ENCODE assay signal across 8 cellular contexts in genomic region chr2:9656270-9656766, GRCh38. TPM values are rescaled to one million over a fixed set of nuclear protein-coding genes. Genes with fewer than 3 reads are reported as not detected.
DNase-seq lines count a peak whose midpoint lies in the region; ATAC-seq and TF ChIP-seq lines count a peak whose summit lies in the region.

No MANE protein-coding gene starts in this region.

- H3K4me3 ChIP-seq in mesendoderm (ENCODE audit: low read length) (no peak overlapping the region), uterus (no peak overlapping the region)

- H3K36me3 Mint-ChIP-seq in activated T-helper 17 cell treated with anti-CD3 and anti-CD28 coated beads, Interleukin-2, amount 50 U/mL, for 72 hours (ENCODE audit: low read depth) = peaks cover 13% of the 10 kb centered on the region
- H3K36me3 Mint-ChIP-seq in type B pancreatic cell = no peaks in the 10 kb centered on the region

- H3K4me1 ChIP-seq in mesendoderm (ENCODE audit: control insufficient read depth, low read depth, low read length) (no peaks in the 10 kb centered on the region), uterus (no peaks in the 10 kb centered on the region)

- H3K4me2 ChIP-seq in mesendoderm (ENCODE audit: low read length) = no peak overlapping the region

- H4K5ac ChIP-seq in mesendoderm (ENCODE audit: low read length) = no peak overlapping the region

- H3K4me1 Mint-ChIP-seq in activated T-helper 17 cell treated with anti-CD3 and anti-CD28 coated beads, Interleukin-2, amount 50 U/mL, for 72 hours = peaks cover 32% of the 10 kb centered on the region
- peaks cover 33% of the 10 kb centered on the region for H3K4me1 Mint-ChIP-seq in type B pancreatic cell (ENCODE audit: unreplicated experiment)

- no peaks in the 10 kb centered on the region for H3K79me1 ChIP-seq in mesendoderm (ENCODE audit: low read length)

- no peak overlapping the region for H3K4ac ChIP-seq in mesendoderm (ENCODE audit: low read depth, low read length)

- no peaks in the 10 kb centered on the region for H3K9me3 ChIP-seq in uterus

- H3K27ac ChIP-seq in mesendoderm (ENCODE audit: low read depth, low read length) = no peak overlapping the region
- H3K27ac ChIP-seq in uterus = no peak overlapping the region

- TF ChIP-seq POLR2A in uterus (IDR thresholded peaks at IDR 0.05) = no peak

- H3K4me3 Mint-ChIP-seq in activated T-helper 17 cell treated with anti-CD3 and anti-CD28 coated beads, Interleukin-2, amount 50 U/mL, for 72 hours = peak overlapping the region; percentile 75
- H3K4me3 Mint-ChIP-seq in type B pancreatic cell = no peak overlapping the region

- H2BK5ac ChIP-seq in mesendoderm (ENCODE audit: low read length) = no peak overlapping the region

- H3K9ac ChIP-seq in mesendoderm (ENCODE audit: low read length) = no peak overlapping the region

- intact Hi-C loops in uterus (cut with DNase I; ENCODE audit: low total_unique reads) = no loop called here

- DNase-seq in NOMO-1 (lab: John Stamatoyannopoulos, UW; ENCODE audit: unreplicated experiment in 2 of 2) (peak; percentile 25 to 53), mesendoderm (peak; percentile 84), type B pancreatic cell (ENCODE audit: extremely low spot score, unreplicated experiment) (no peak), uterus (no peak)
- no peak for DNase-seq in NK-92 treated with Interleukin-12 subunit alpha and Interleukin-12 subunit beta, amount 100 ng/mL, for 24 hours (lab: John Stamatoyannopoulos, UW)

- H2BK15ac ChIP-seq in mesendoderm (replicated peaks; ENCODE audit: low read depth) = no peak overlapping the region

- H4K8ac ChIP-seq in mesendoderm (ENCODE audit: low read depth, low read length) = no peak overlapping the region

- no peak overlapping the region for H2AK5ac ChIP-seq in mesendoderm (ENCODE audit: low read length)

- H2BK120ac ChIP-seq in mesendoderm (ENCODE audit: low read depth, low read length) = no peak overlapping the region

- H3K27me3 Mint-ChIP-seq in activated T-helper 17 cell treated with anti-CD3 and anti-CD28 coated beads, Interleukin-2, amount 50 U/mL, for 72 hours = peaks cover 4% of the 10 kb centered on the region
- no peaks in the 10 kb centered on the region for H3K27me3 Mint-ChIP-seq in type B pancreatic cell

- TF ChIP-seq CTCF in type B pancreatic cell (conservative IDR thresholded peaks at IDR 0.05) (no peak), uterus (IDR thresholded peaks at IDR 0.05) (no peak)

- no peak overlapping the region for H3K23ac ChIP-seq in mesendoderm (ENCODE audit: low read length)

- peaks cover 7% of the 10 kb centered on the region for H3K9me3 Mint-ChIP-seq in activated T-helper 17 cell treated with anti-CD3 and anti-CD28 coated beads, Interleukin-2, amount 50 U/mL, for 72 hours
- H3K9me3 Mint-ChIP-seq in type B pancreatic cell = no peaks in the 10 kb centered on the region

- H3K56ac ChIP-seq in mesendoderm (ENCODE audit: low read length) = no peak overlapping the region

- ATAC-seq in GM18498 (IDR thresholded peaks at IDR 0.05; ENCODE audit: unreplicated experiment) (peak; percentile 86), HG02571 (IDR thresholded peaks at IDR 0.05; ENCODE audit: unreplicated experiment) (peak; percentile 80)
- peak; percentile 86 for ATAC-seq in activated T-helper 17 cell treated with anti-CD3 and anti-CD28 coated beads, Interleukin-2, amount 50 U/mL, for 72 hours (replicated peaks)

- H3K27ac Mint-ChIP-seq in activated T-helper 17 cell treated with anti-CD3 and anti-CD28 coated beads, Interleukin-2, amount 50 U/mL, for 72 hours = peak overlapping the region; percentile 96
- no peak overlapping the region for H3K27ac Mint-ChIP-seq in type B pancreatic cell

- no CpG with 5 or more reads among the region's 11 CpGs for WGBS in mesendoderm (ENCODE audit: extremely low coverage, insufficient coverage, low lambda C conversion rate)

- H3K36me3 ChIP-seq in mesendoderm (ENCODE audit: control insufficient read depth, insufficient read depth, low read length) = no peaks in the 10 kb centered on the region
- H3K36me3 ChIP-seq in uterus = no peaks in the 10 kb centered on the region

- no peak overlapping the region for H3K18ac ChIP-seq in mesendoderm (ENCODE audit: low read length)

- H3K79me2 ChIP-seq in mesendoderm (ENCODE audit: control insufficient read depth, insufficient read depth, low read length) = no peaks in the 10 kb centered on the region

- H3K27me3 ChIP-seq in mesendoderm (ENCODE audit: insufficient read depth, low read length, poor library complexity) = no peaks in the 10 kb centered on the region
- H3K27me3 ChIP-seq in uterus = no peaks in the 10 kb centered on the region

RNA-seq across cellular contexts. Expression of gene YWHAQ, which starts 25.5 kb away (rescaled TPM):
- 100 to 1,000 TPM; 283 TPM for total RNA-seq in activated T-helper 17 cell treated with anti-CD3 and anti-CD28 coated beads, Interleukin-2, amount 50 U/mL, for 72 hours
- polyA plus RNA-seq in mesendoderm (2013, experiment 1 of 2) = 445 TPM
- polyA plus RNA-seq in mesendoderm (2013, experiment 2 of 2) = 448 TPM
- total RNA-seq in type B pancreatic cell (ENCODE audit: low replicate concordance) (318 and 354 TPM in 2 replicates), uterus (100 to 1,000 TPM; 155 to 275 (median 254) TPM)

Comparison
In these comparisons a context has a peak if more than half of its experiments do, and no peak if none do; other contexts are left out.
1. DNase-seq: peak in NOMO-1 (2 of 2) and mesendoderm (single experiment); none in type B pancreatic cell (single experiment), uterus (0 of 2) and NK-92 treated with Interleukin-12 subunit alpha and Interleukin-12 subunit beta, amount 100 ng/mL, for 24 hours (single experiment).
2. Peak in every context shown above with its lines, with median percentiles within 50 percentile points of each other: ATAC-seq.